ENCODE assay signal across 14 cellular contexts in genomic region chr13:90375851-90376250, GRCh38.
"Had no signal": no experiment of that assay in that cellular context is flagged by ENCODE, and none has a peak within 500 bp of the region (broad histone marks: within the 10 kb centered on the region; RNA-seq: fewer than 3 reads in every experiment).

No MANE protein-coding gene starts in this region.

- DNase-seq: activated CD4-positive, alpha-beta T cell treated with anti-CD3 and anti-CD28 coated beads, Interleukin-2, amount 50 U/mL, for 1 hour; activated CD8-positive, alpha-beta memory T cell treated with anti-CD3 and anti-CD28 coated beads for 24 hours; activated naive CD8-positive, alpha-beta T cell treated with anti-CD3 and anti-CD28 coated beads for 36 hours; cerebellar nuclear complex; dermis blood vessel endothelial cell; effector memory CD8-positive, alpha-beta T cell; islet precursor cell; naive B cell; ovary; tibial artery had no signal

- H3K4me3 ChIP-seq: breast epithelium, neural progenitor cell, ovary, tibial artery had no signal

- H3K4me1 ChIP-seq: breast epithelium, neural progenitor cell, tibial artery had no signal

- H3K9me3 ChIP-seq: ovary, tibial artery had no signal

- H3K9ac ChIP-seq: neural progenitor cell had no signal

- H3K36me3 ChIP-seq: breast epithelium, neural progenitor cell, ovary, tibial artery had no signal

- H3K4me2 ChIP-seq: neural progenitor cell had no signal

- H3K27me3 ChIP-seq: breast epithelium, neural progenitor cell, tibial artery had no signal

- ATAC-seq: activated CD4-positive, CD25-positive, alpha-beta regulatory T cell treated with anti-CD3 and anti-CD28 coated beads, Interleukin-2, amount 50 U/mL, for 24 hours; effector memory CD8-positive, alpha-beta T cell; stimulated activated effector memory CD8-positive, alpha-beta T cell treated with anti-CD3 and anti-CD28 coated beads, Interleukin-12 subunit alpha, Interleukin-12 subunit beta, amount 100 ng/mL, for 72 hours had no signal

- H3K27ac ChIP-seq: breast epithelium, neural progenitor cell, ovary, tibial artery had no signal

- H2AFZ ChIP-seq: neural progenitor cell had no signal
